8 cellular contexts compared by ENCODE assay signal in the genomic region with DNA sequence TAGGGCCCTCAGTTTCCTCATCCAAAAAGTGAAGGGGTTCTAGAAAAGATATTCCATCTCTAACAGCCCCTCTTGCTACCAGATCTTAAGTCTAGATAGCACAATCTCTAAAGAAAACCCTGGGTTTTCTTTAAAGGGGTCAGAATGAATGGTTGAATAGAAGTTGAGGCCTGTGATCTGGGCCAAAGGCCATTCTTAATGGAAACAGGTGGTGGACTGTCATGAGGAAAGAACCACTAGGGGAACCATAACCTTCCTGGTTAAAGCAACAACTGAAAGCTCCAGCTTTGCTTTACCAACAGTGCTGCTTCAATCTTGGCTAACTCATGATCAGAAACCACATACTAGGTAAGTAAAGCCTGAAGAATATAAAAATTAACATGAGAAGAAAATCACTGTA. TPM values are rescaled to one million over a fixed set of nuclear protein-coding genes. Genes with fewer than 3 reads are reported as not detected.
DNase-seq lines count a peak whose midpoint lies in the region; ATAC-seq, FAIRE-seq and TF ChIP-seq lines count a peak whose summit lies in the region.

No MANE protein-coding gene starts in this region.

- TF ChIP-seq CTCF in GM12874 (IDR thresholded peaks at IDR 0.05; ENCODE audit: insufficient read depth, low read depth, low read length) (peak; percentile 46), endothelial cell of umbilical vein (IDR thresholded peaks at IDR 0.05; ENCODE audit: extremely low read depth in 1 of 2, insufficient read depth in 1 of 2, low read depth in 1 of 2, low read length in 2 of 2) (peak in 1 of 2 donors; percentile 37), psoas muscle (IDR thresholded peaks at IDR 0.05) (peak; percentile 37)

- peaks cover 8% of the 10 kb centered on the region for H4K20me1 ChIP-seq in endothelial cell of umbilical vein (replicated peaks; ENCODE audit: control insufficient read depth, extremely low read depth, insufficient read depth, low read length)

- CTCF ChIA-PET in endothelial cell of umbilical vein (lab: Charles Lee) = interaction anchor here (0.6 to 4.2 kb wide), 10 partner anchors 12 to 85 kb away, joined by 3 to 41 read pairs (median 4); partner anchors contain the start of gene PTPMT1

- no peak for TF ChIP-seq POLR2A in endothelial cell of umbilical vein (IDR thresholded peaks at IDR 0.05; ENCODE audit: low read depth, low read length)

- no peaks in the 10 kb centered on the region for H3K36me3 ChIP-seq in ACC112 (ENCODE audit: insufficient read depth, low read length)
- H3K36me3 ChIP-seq in endothelial cell of umbilical vein (ENCODE audit: control insufficient read depth in 2 of 2, extremely low read depth in 1 of 2, insufficient read depth in 2 of 2, low read length in 2 of 2) = no peaks in the 10 kb centered on the region
- peaks cover 0 to 4% of the 10 kb centered on the region in 2 donors for H3K36me3 ChIP-seq in psoas muscle (ENCODE audit: insufficient read depth in 1 of 2, low read depth in 1 of 2)

- H3K4me1 ChIP-seq in ACC112 (ENCODE audit: control insufficient read depth, insufficient read depth, low read length, unreplicated experiment) (peaks cover 39% of the 10 kb centered on the region), endothelial cell of umbilical vein (ENCODE audit: control insufficient read depth, extremely low read depth, insufficient read depth, low read length) (peaks cover 9% of the 10 kb centered on the region), psoas muscle (peaks cover 51% of the 10 kb centered on the region)

- H3K9me3 ChIP-seq in endothelial cell of umbilical vein (replicated peaks; ENCODE audit: control insufficient read depth, insufficient read depth, low read length) (no peaks in the 10 kb centered on the region), psoas muscle (no peaks in the 10 kb centered on the region)

- H3K4me3 ChIP-seq in ACC112 (ENCODE audit: low read depth, low read length) = peak overlapping the region; percentile 97
- H3K4me3 ChIP-seq in endothelial cell of umbilical vein (replicated peaks in 1 of 3; ENCODE audit: insufficient read depth in 1 of 3, low read depth in 1 of 3, low read length in 3 of 3) = peak overlapping the region in 1 of 3 experiments; percentile 74
- H3K4me3 ChIP-seq in psoas muscle = peak overlapping the region; percentile 81

- H3K79me2 ChIP-seq in ACC112 (ENCODE audit: control insufficient read depth, insufficient read depth, low read length, unreplicated experiment) (peaks cover 67% of the 10 kb centered on the region), endothelial cell of umbilical vein (ENCODE audit: control insufficient read depth, insufficient read depth, low read length) (peaks cover 66% of the 10 kb centered on the region)

- peak; percentile 30 to 45 (median 37) for ATAC-seq in psoas muscle
- no peak for ATAC-seq in sciatic nerve
- no peak for ATAC-seq in GM21825 (IDR thresholded peaks at IDR 0.05; ENCODE audit: unreplicated experiment)

- H2AFZ ChIP-seq in ACC112 (ENCODE audit: low read length, unreplicated experiment) (no peak overlapping the region), endothelial cell of umbilical vein (ENCODE audit: low read depth, low read length) (no peak overlapping the region)

- no peak overlapping the region for H3K27ac ChIP-seq in ACC112 (ENCODE audit: low read depth, low read length)
- H3K27ac ChIP-seq in endothelial cell of umbilical vein (ENCODE audit: insufficient read depth, low read depth, low read length) = no peak overlapping the region
- H3K27ac ChIP-seq in psoas muscle = peak overlapping the region; percentile 98

- H3K9me1 ChIP-seq in endothelial cell of umbilical vein (replicated peaks; ENCODE audit: control insufficient read depth, extremely low read depth, insufficient read depth, low read length) = no peaks in the 10 kb centered on the region

- no peak overlapping the region for H3K9ac ChIP-seq in endothelial cell of umbilical vein (replicated peaks; ENCODE audit: extremely low read depth, insufficient read depth, low read length)

- DNase-seq in RPMI8226 (peak; percentile 55), endothelial cell of umbilical vein (ENCODE audit: low read depth, low spot score) (peak; percentile 21), psoas muscle (no peak), NCI-H1417 (lab: John Stamatoyannopoulos, UW) (no peak), sciatic nerve (ENCODE audit: low spot score) (no peak)

- TSS peak; percentile 17 for BruUV-seq in endothelial cell of umbilical vein (replicated peaks; lab: Mats Ljungman, UMichigan)

- peak; percentile 66 for FAIRE-seq in endothelial cell of umbilical vein (lab: Jason Lieb, UNC)

- intact Hi-C loops in endothelial cell of umbilical vein (cut with micrococcal nuclease) (loop anchor here (5.0 kb wide), 1 partner anchor 144 kb away; the partner anchor contains the start of gene SLC39A13), psoas muscle (cut with DNase I) (loop anchor here (5.0 kb wide), 1 partner anchor 34 kb away; no protein-coding TSS in a partner anchor), sciatic nerve (cut with DNase I) (no loop called here)

- H3K27me3 ChIP-seq in ACC112 (ENCODE audit: insufficient read depth, low read length) = no peaks in the 10 kb centered on the region
- no peaks in the 10 kb centered on the region for H3K27me3 ChIP-seq in endothelial cell of umbilical vein (ENCODE audit: control insufficient read depth in 2 of 2, insufficient read depth in 2 of 2, low read length in 2 of 2)
- no peaks in the 10 kb centered on the region for H3K27me3 ChIP-seq in psoas muscle (ENCODE audit: insufficient read depth in 3 of 3, low read length in 2 of 3)

- dilution Hi-C loops in endothelial cell of umbilical vein (cut with MboI; ENCODE audit: extremely low pct_ligation_motif_present, low sequenced_read_pairs) = no loop called here

- POLR2A ChIA-PET in endothelial cell of umbilical vein (lab: Charles Lee) = interaction anchor here (0.7 kb wide), 1 partner anchor 1010 kb away, joined by 5 read pairs; no protein-coding TSS in a partner anchor

- peak overlapping the region; percentile 59 for H3K4me2 ChIP-seq in endothelial cell of umbilical vein (ENCODE audit: insufficient read depth, low read length)

RNA-seq across cellular contexts. Expression of gene CELF1, which starts 1.8 kb away (rescaled TPM):
- total RNA-seq in endothelial cell of umbilical vein (113 and 120 TPM in 2 replicates), psoas muscle (100 to 1,000 TPM in 3 of 4 donors, 10 to 100 TPM in 1; 79.0 to 193 (median 140) TPM), sciatic nerve (113 TPM)
- polyA plus RNA-seq in endothelial cell of umbilical vein (58.9 and 66.3 TPM in 2 replicates), psoas muscle (100 to 1,000 TPM in 1 of 3 donors, 10 to 100 TPM in 2; 40.1 to 112 (median 92.5) TPM)
- 52.2 and 55.2 TPM in 2 replicates for polyA plus RNA-seq in endothelial cell of umbilical vein (2011; cell fraction: cytosol; rRNA removed)
- polyA plus RNA-seq in endothelial cell of umbilical vein (2011; cell fraction: nucleus; rRNA removed) = 216 and 240 TPM in 2 replicates
- polyA plus RNA-seq in endothelial cell of umbilical vein (2012) = 43.3 and 54.4 TPM in 2 replicates
- polyA minus RNA-seq in endothelial cell of umbilical vein = 176 and 197 TPM in 2 replicates
- polyA minus RNA-seq in endothelial cell of umbilical vein (2011; cell fraction: cytosol; rRNA and poly(A)+ RNA removed) = 103 TPM
- 155 and 226 TPM in 2 replicates for polyA minus RNA-seq in endothelial cell of umbilical vein (2011; cell fraction: nucleus; rRNA and poly(A)+ RNA removed)

RNA-seq across cellular contexts. Expression of gene PTPMT1, which starts 14.3 kb away (rescaled TPM):
- total RNA-seq in endothelial cell of umbilical vein = 44.6 and 46.6 TPM in 2 replicates
- polyA plus RNA-seq in endothelial cell of umbilical vein = 83.1 and 96.9 TPM in 2 replicates
- 70.8 and 74.0 TPM in 2 replicates for polyA plus RNA-seq in endothelial cell of umbilical vein (2011; cell fraction: cytosol; rRNA removed)
- 28.3 and 30.6 TPM in 2 replicates for polyA plus RNA-seq in endothelial cell of umbilical vein (2011; cell fraction: nucleus; rRNA removed)
- polyA plus RNA-seq in endothelial cell of umbilical vein (2012) = 70.0 and 70.7 TPM in 2 replicates
- polyA minus RNA-seq in endothelial cell of umbilical vein = 33.3 and 35.8 TPM in 2 replicates
- 57.6 TPM for polyA minus RNA-seq in endothelial cell of umbilical vein (2011; cell fraction: cytosol; rRNA and poly(A)+ RNA removed)
- polyA minus RNA-seq in endothelial cell of umbilical vein (2011; cell fraction: nucleus; rRNA and poly(A)+ RNA removed) = 14.7 and 16.0 TPM in 2 replicates
- 10 to 100 TPM; 20.9 to 37.8 (median 27.0) TPM for total RNA-seq in psoas muscle
- polyA plus RNA-seq in psoas muscle = 10 to 100 TPM; 34.5 to 40.3 (median 38.7) TPM
- total RNA-seq in sciatic nerve = 31.3 TPM

RNA-seq across cellular contexts. Expression of gene KBTBD4, which starts 27.7 kb away (rescaled TPM):
- total RNA-seq in endothelial cell of umbilical vein = 16.3 and 16.6 TPM in 2 replicates
- polyA plus RNA-seq in endothelial cell of umbilical vein = 23.2 and 24.9 TPM in 2 replicates
- polyA plus RNA-seq in endothelial cell of umbilical vein (2011; cell fraction: cytosol; rRNA removed) = 20.0 and 21.7 TPM in 2 replicates
- 15.0 and 16.0 TPM in 2 replicates for polyA plus RNA-seq in endothelial cell of umbilical vein (2011; cell fraction: nucleus; rRNA removed)
- 18.9 and 21.3 TPM in 2 replicates for polyA plus RNA-seq in endothelial cell of umbilical vein (2012)
- 33.7 and 41.8 TPM in 2 replicates for polyA minus RNA-seq in endothelial cell of umbilical vein
- 19.6 TPM for polyA minus RNA-seq in endothelial cell of umbilical vein (2011; cell fraction: cytosol; rRNA and poly(A)+ RNA removed)
- 6.8 and 9.0 TPM in 2 replicates for polyA minus RNA-seq in endothelial cell of umbilical vein (2011; cell fraction: nucleus; rRNA and poly(A)+ RNA removed)
- 10 to 100 TPM; 14.4 to 19.7 (median 17.2) TPM for total RNA-seq in psoas muscle
- 10 to 100 TPM; 12.0 to 23.1 (median 19.1) TPM for polyA plus RNA-seq in psoas muscle
- total RNA-seq in sciatic nerve = 12.5 TPM

RNA-seq across cellular contexts. Expression of gene NDUFS3, which starts 27.8 kb away (rescaled TPM):
- total RNA-seq in endothelial cell of umbilical vein = 91.8 and 99.7 TPM in 2 replicates
- 149 and 169 TPM in 2 replicates for polyA plus RNA-seq in endothelial cell of umbilical vein
- polyA plus RNA-seq in endothelial cell of umbilical vein (2011; cell fraction: cytosol; rRNA removed) = 199 and 224 TPM in 2 replicates
- polyA plus RNA-seq in endothelial cell of umbilical vein (2011; cell fraction: nucleus; rRNA removed) = 146 and 290 TPM in 2 replicates
- 96.0 and 97.4 TPM in 2 replicates for polyA plus RNA-seq in endothelial cell of umbilical vein (2012)
- polyA minus RNA-seq in endothelial cell of umbilical vein = 73.0 and 94.6 TPM in 2 replicates
- 83.6 TPM for polyA minus RNA-seq in endothelial cell of umbilical vein (2011; cell fraction: cytosol; rRNA and poly(A)+ RNA removed)
- 27.6 and 40.7 TPM in 2 replicates for polyA minus RNA-seq in endothelial cell of umbilical vein (2011; cell fraction: nucleus; rRNA and poly(A)+ RNA removed)
- 100 to 1,000 TPM; 160 to 285 (median 188) TPM for total RNA-seq in psoas muscle
- polyA plus RNA-seq in psoas muscle = 100 to 1,000 TPM; 225 to 528 (median 317) TPM
- 46.0 TPM for total RNA-seq in sciatic nerve

RNA-seq across cellular contexts. Expression of gene FAM180B, which starts 35.4 kb away (rescaled TPM):
- total RNA-seq in endothelial cell of umbilical vein = not detected in 2 replicates
- polyA plus RNA-seq in endothelial cell of umbilical vein = not detected in 2 replicates
- 0.05 TPM in 1 of 2 replicates, not detected in the other for polyA plus RNA-seq in endothelial cell of umbilical vein (2011; cell fraction: cytosol; rRNA removed)
- polyA plus RNA-seq in endothelial cell of umbilical vein (2011; cell fraction: nucleus; rRNA removed) = 0.20 and 0.42 TPM in 2 replicates
- polyA plus RNA-seq in endothelial cell of umbilical vein (2012) = not detected in 2 replicates
- polyA minus RNA-seq in endothelial cell of umbilical vein = not detected in 2 replicates
- not detected for polyA minus RNA-seq in endothelial cell of umbilical vein (2011; cell fraction: cytosol; rRNA and poly(A)+ RNA removed)
- 0.29 TPM in 1 of 2 replicates, not detected in the other for polyA minus RNA-seq in endothelial cell of umbilical vein (2011; cell fraction: nucleus; rRNA and poly(A)+ RNA removed)
- under 1 TPM in 2 of 4 donors, not detected in 2; 0.15 to 0.26 TPM for total RNA-seq in psoas muscle
- under 1 TPM; 0.04 to 0.51 (median 0.08) TPM for polyA plus RNA-seq in psoas muscle
- 3.0 TPM for total RNA-seq in sciatic nerve

Comparison
In these comparisons a context has a peak if more than half of its experiments do, and no peak if none do; other contexts are left out.
1. DNase-seq: peak in RPMI8226 (single experiment) and endothelial cell of umbilical vein (single experiment); none in psoas muscle (0 of 2), NCI-H1417 (0 of 3) and sciatic nerve (single experiment).
2. ATAC-seq: peak in psoas muscle (4 of 4); none in sciatic nerve (single experiment) and GM21825 (single experiment).